31 cellular contexts compared by ENCODE assay signal in the genomic region with DNA sequence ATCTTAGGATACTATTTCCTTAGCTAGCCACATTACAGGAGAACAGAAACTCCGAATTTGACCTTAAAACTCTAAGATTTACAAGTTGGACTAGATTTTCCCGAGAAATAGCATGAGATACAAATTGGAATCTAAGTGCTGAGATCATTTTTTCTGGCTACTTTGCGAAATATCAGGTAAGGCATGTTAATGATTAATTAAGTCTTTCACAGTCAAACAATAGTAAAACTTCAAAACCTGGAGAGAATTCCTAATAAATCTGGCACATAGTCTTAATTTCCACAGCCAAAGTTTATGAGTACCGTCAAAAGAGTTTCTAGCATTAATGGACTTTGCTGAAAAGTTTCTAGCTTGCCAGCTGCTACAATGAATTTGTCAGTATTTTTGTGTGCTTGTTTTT.
A peak's percentile ranks its signal among the peaks of the same experiment; 100 is the strongest.
DNase-seq lines count a peak whose midpoint lies in the region; ATAC-seq, FAIRE-seq and TF ChIP-seq lines count a peak whose summit lies in the region.
"Had no signal": no experiment of that assay in that cellular context is flagged by ENCODE, and none has a peak within 500 bp of the region (broad histone marks: within the 10 kb centered on the region; RNA-seq: fewer than 3 reads in every experiment).

No MANE protein-coding gene starts in this region.

- whole genome bisulfite sequencing in right lobe of liver (ENCODE audit: insufficient coverage, low coverage, low lambda C conversion rate, missing lambda C conversion rate): 27% methylated on average over 4 of the region's 4 CpGs
- WGBS in HepG2 (ENCODE audit: low lambda C conversion rate): 2% methylated on average over 4 of the region's 4 CpGs

- TF ChIP-seq RAD21 in HepG2 (CRISPR knock-in tag; IDR thresholded peaks at IDR 0.05): no peak

- CTCF ChIA-PET in HepG2 (lab: Yijun Ruan, JAX; ENCODE audit: low intra/inter-chr PET ratio, low total read pairs): no interaction called here

- no peaks in the 10 kb centered on the region for H3K9me3 ChIP-seq in right lobe of liver
- peaks cover 53% of the 10 kb centered on the region for H3K9me3 ChIP-seq in HepG2 (ENCODE audit: low read length)
- H3K9me3 ChIP-seq: BE2C, BLaER1 had no signal

- intact Hi-C loops in right lobe of liver (cut with DNase I) (no loop called here), HepG2 (cut with micrococcal nuclease; ENCODE audit: unreplicated experiment) (no loop called here)

- H3K4me3 ChIP-seq in right lobe of liver: no peak overlapping the region
- no peak overlapping the region for H3K4me3 ChIP-seq in HepG2 (replicated peaks in 1 of 3; ENCODE audit: insufficient read depth in 1 of 3, low read depth in 2 of 3, low read length in 3 of 3)
- H3K4me3 ChIP-seq: A549; BLaER1; BLaER1 treated with 17β-estradiol and CSF1 and Interleukin-3, amounts not matched to agents 10 nM and 100 nM had no signal

- TF ChIP-seq CTCF in right lobe of liver (IDR thresholded peaks at IDR 0.05) (no peak), HepG2 (CRISPR knock-in tag; IDR thresholded peaks at IDR 0.05) (no peak)

- H3K79me2 ChIP-seq in HepG2 (ENCODE audit: insufficient read depth, low read length): no peaks in the 10 kb centered on the region

- POLR2A ChIA-PET in HepG2 (lab: Yijun Ruan, JAX): no interaction called here

- H2AFZ ChIP-seq in HepG2 (ENCODE audit: low read length): no peak overlapping the region

- no peak for FAIRE-seq in HepG2 (lab: Jason Lieb, UNC)
- FAIRE-seq: A204.1, A549, D721Med had no signal

- in situ Hi-C loops in HepG2 (cut with HindIII; ENCODE audit: extremely low pct_ligation_motif_present, low pct_unique_long_range_greater_than_20kb): no loop called here

- DNase-seq in right lobe of liver (no peak), HepG2 (ENCODE audit: low spot score) (no peak), left lobe of liver (ENCODE audit: low spot score) (no peak)
- DNase-seq: 8988T; ACHN; AML-193; BE2C; C1 segment of cervical spinal cord; Caco-2; Calu3; CD4-positive, alpha-beta memory T cell; CD4-positive, alpha-beta T cell; CD4-positive, CD25-positive, alpha-beta regulatory T cell; CD8-positive, alpha-beta memory T cell; CD8-positive, alpha-beta T cell; COR-L47; DMS 273 treated with DMSO at 0.1 percent for 48 hours; DMS153; DMS53; DMS79; DMS79 treated with DMSO at 0.1 percent for 48 hours; DND-41; EL had no signal

- peaks cover 0 to 8% (median 1%) of the 10 kb centered on the region in 4 donors for H3K4me1 ChIP-seq in right lobe of liver
- H3K4me1 ChIP-seq in HepG2 (ENCODE audit: insufficient read depth, low read length): no peaks in the 10 kb centered on the region
- H3K4me1 ChIP-seq: A549, BE2C, BLaER1 had no signal

- TF ChIP-seq EP300 in HepG2 (IDR thresholded peaks at IDR 0.05; ENCODE audit: low read depth in 2 of 2, low read length in 2 of 2) (no peak), HepG2 (CRISPR knock-in tag; IDR thresholded peaks at IDR 0.05; ENCODE audit: borderline replicate concordance) (no peak)

- BruUV-seq in HepG2 (replicated peaks; lab: Mats Ljungman, UMichigan): no TSS peak

- H3K9ac ChIP-seq in HepG2 (ENCODE audit: insufficient read depth, low read depth, low read length): no peak overlapping the region
- H3K9ac ChIP-seq: BLaER1; BLaER1 treated with 17β-estradiol and CSF1 and Interleukin-3, amounts not matched to agents 10 nM and 100 nM had no signal

- H3K4me2 ChIP-seq in HepG2 (ENCODE audit: low read depth, low read length): no peak overlapping the region
- H3K4me2 ChIP-seq: A549; BLaER1; BLaER1 treated with 17β-estradiol and CSF1 and Interleukin-3, amounts not matched to agents 10 nM and 100 nM had no signal

- H3K27ac ChIP-seq in right lobe of liver (no peak overlapping the region), HepG2 (ENCODE audit: extremely low read length, insufficient read depth, low read length) (no peak overlapping the region)
- H3K27ac ChIP-seq: 22Rv1; A549; BLaER1; BLaER1 treated with 17β-estradiol and CSF1 and Interleukin-3, amounts not matched to agents 10 nM and 100 nM; C4-2B had no signal

- no peaks in the 10 kb centered on the region for H4K20me1 ChIP-seq in HepG2 (ENCODE audit: insufficient read depth, low read length)
- H4K20me1 ChIP-seq: BLaER1; BLaER1 treated with 17β-estradiol and CSF1 and Interleukin-3, amounts not matched to agents 10 nM and 100 nM had no signal

- ATAC-seq in right lobe of liver: peak in 3 of 4 donors; percentile 43 to 59 (median 43)
- ATAC-seq in HepG2: no peak
- peak; percentile 52 for ATAC-seq in left lobe of liver
- no peak for ATAC-seq in GM19395 (IDR thresholded peaks at IDR 0.05; ENCODE audit: unreplicated experiment)
- ATAC-seq: A549; CD8-positive, alpha-beta T cell had no signal

- no peaks in the 10 kb centered on the region for H3K36me3 ChIP-seq in right lobe of liver
- no peaks in the 10 kb centered on the region for H3K36me3 ChIP-seq in HepG2 (replicated peaks in 1 of 2; ENCODE audit: control insufficient read depth in 1 of 2, insufficient read depth in 2 of 2, low read length in 2 of 2)
- H3K36me3 ChIP-seq: BE2C; BLaER1; BLaER1 treated with 17β-estradiol and CSF1 and Interleukin-3, amounts not matched to agents 10 nM and 100 nM had no signal

- H3K27me3 ChIP-seq in right lobe of liver: no peaks in the 10 kb centered on the region
- H3K27me3 ChIP-seq in HepG2 (ENCODE audit: control insufficient read depth in 1 of 2, insufficient read depth in 2 of 2, low read length in 2 of 2): no peaks in the 10 kb centered on the region
- H3K27me3 ChIP-seq: BE2C; BLaER1; BLaER1 treated with 17β-estradiol and CSF1 and Interleukin-3, amounts not matched to agents 10 nM and 100 nM had no signal

- TF ChIP-seq POLR2A in right lobe of liver (IDR thresholded peaks at IDR 0.05) (no peak), HepG2 (IDR thresholded peaks at IDR 0.05; ENCODE audit: insufficient read depth in 1 of 2, low read depth in 2 of 2, low read length in 2 of 2) (no peak)

TF ChIP-seq in HepG2, 621 proteins besides CTCF, POLR2A, EP300 and RAD21 (continues in another document):
- TF ChIP-seq TAF15 (IDR thresholded peaks at IDR 0.05; ENCODE audit: low read depth, low read length, poor library complexity, severe bottlenecking): no peak
- no peak for TF ChIP-seq ZMAT3 (CRISPR knock-in tag; conservative IDR thresholded peaks at IDR 0.05)
- no peak for TF ChIP-seq MEIS2 (CRISPR knock-in tag; IDR thresholded peaks at IDR 0.05)
- no peak for TF ChIP-seq ZMYM3 (CRISPR knock-in tag; IDR thresholded peaks at IDR 0.05)
- no peak for TF ChIP-seq REL (CRISPR knock-in tag; conservative IDR thresholded peaks at IDR 0.05)
- TF ChIP-seq, protein P1, sequence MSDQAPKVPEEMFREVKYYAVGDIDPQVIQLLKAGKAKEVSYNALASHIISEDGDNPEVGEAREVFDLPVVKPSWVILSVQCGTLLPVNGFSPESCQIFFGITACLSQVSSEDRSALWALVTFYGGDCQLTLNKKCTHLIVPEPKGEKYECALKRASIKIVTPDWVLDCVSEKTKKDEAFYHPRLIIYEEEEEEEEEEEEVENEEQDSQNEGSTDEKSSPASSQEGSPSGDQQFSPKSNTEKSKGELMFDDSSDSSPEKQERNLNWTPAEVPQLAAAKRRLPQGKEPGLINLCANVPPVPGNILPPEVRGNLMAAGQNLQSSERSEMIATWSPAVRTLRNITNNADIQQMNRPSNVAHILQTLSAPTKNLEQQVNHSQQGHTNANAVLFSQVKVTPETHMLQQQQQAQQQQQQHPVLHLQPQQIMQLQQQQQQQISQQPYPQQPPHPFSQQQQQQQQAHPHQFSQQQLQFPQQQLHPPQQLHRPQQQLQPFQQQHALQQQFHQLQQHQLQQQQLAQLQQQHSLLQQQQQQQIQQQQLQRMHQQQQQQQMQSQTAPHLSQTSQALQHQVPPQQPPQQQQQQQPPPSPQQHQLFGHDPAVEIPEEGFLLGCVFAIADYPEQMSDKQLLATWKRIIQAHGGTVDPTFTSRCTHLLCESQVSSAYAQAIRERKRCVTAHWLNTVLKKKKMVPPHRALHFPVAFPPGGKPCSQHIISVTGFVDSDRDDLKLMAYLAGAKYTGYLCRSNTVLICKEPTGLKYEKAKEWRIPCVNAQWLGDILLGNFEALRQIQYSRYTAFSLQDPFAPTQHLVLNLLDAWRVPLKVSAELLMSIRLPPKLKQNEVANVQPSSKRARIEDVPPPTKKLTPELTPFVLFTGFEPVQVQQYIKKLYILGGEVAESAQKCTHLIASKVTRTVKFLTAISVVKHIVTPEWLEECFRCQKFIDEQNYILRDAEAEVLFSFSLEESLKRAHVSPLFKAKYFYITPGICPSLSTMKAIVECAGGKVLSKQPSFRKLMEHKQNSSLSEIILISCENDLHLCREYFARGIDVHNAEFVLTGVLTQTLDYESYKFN (CRISPR knock-in tag; conservative IDR thresholded peaks at IDR 0.05): no peak
- TF ChIP-seq EED (CRISPR knock-in tag; IDR thresholded peaks at IDR 0.05): no peak

Comparison
In these comparisons a context has a peak if more than half of its experiments do, and no peak if none do; other contexts are left out.
1. ATAC-seq: peak in right lobe of liver (3 of 4) and left lobe of liver (single experiment); none in HepG2 (single experiment) and GM19395 (single experiment).